18 cellular contexts compared by ENCODE assay signal in genomic region chr6:114449659-114450058, GRCh38.
DNase-seq lines count a peak whose midpoint lies in the region; ATAC-seq and TF ChIP-seq lines count a peak whose summit lies in the region.
"Had no signal": no experiment of that assay in that cellular context is flagged by ENCODE, and none has a peak within 500 bp of the region (broad histone marks: within the 10 kb centered on the region; RNA-seq: fewer than 3 reads in every experiment).

No MANE protein-coding gene starts in this region.

- H3K27ac Mint-ChIP-seq in WTC11 (0 out of 2 replicates have a peak overlapping the region, but pooled peaks have one; percentile 3), Calu3 (ENCODE audit: unreplicated experiment) (no peak overlapping the region)
- H3K27ac Mint-ChIP-seq: CD4-positive, alpha-beta memory T cell; GM23338 had no signal

- no peaks in the 10 kb centered on the region for H3K9me3 ChIP-seq in HEK293 (ENCODE audit: control insufficient read depth, insufficient read depth, low read depth, low read length)
- H3K9me3 ChIP-seq: Caco-2, HAP-1 had no signal

- H3K4me1 Mint-ChIP-seq in WTC11 (peaks cover 52% of the 10 kb centered on the region), Calu3 (ENCODE audit: low read depth, unreplicated experiment) (no peaks in the 10 kb centered on the region)
- H3K4me1 Mint-ChIP-seq: CD4-positive, alpha-beta memory T cell had no signal

- no peaks in the 10 kb centered on the region for H3K4me1 ChIP-seq in HEK293 (ENCODE audit: control insufficient read depth, insufficient read depth, low read length)
- H3K4me1 ChIP-seq: HAP-1 had no signal

- POLR2A ChIA-PET in HEK293 (lab: Yijun Ruan, JAX) (interaction anchor here (0.6 kb wide), 1 partner anchor 15 kb away, joined by 3 read pairs; no protein-coding TSS in a partner anchor), WTC11 (lab: Charles Lee) (no interaction called here)

- intact Hi-C loops in Calu3 (cut with micrococcal nuclease; ENCODE audit: unreplicated experiment), result no loop called here

- no TSS peak for BruUV-seq in Calu3 (replicated peaks; lab: Mats Ljungman, UMichigan)

- TF ChIP-seq CTCF in HEK293 (tag by site-specific recombination; IDR thresholded peaks at IDR 0.05), result no peak
- no peak for TF ChIP-seq CTCF in WTC11 (IDR thresholded peaks at IDR 0.05)
- TF ChIP-seq CTCF in Calu3 (IDR thresholded peaks at IDR 0.05; ENCODE audit: unreplicated experiment), result no peak

- H3K27me3 Mint-ChIP-seq in WTC11 (ENCODE audit: low read depth), result no peaks in the 10 kb centered on the region
- H3K27me3 Mint-ChIP-seq in Calu3 (ENCODE audit: unreplicated experiment), result no peaks in the 10 kb centered on the region
- H3K27me3 Mint-ChIP-seq: CD4-positive, alpha-beta memory T cell had no signal

- H3K9me3 Mint-ChIP-seq in WTC11 (no peaks in the 10 kb centered on the region), Calu3 (ENCODE audit: low read depth, unreplicated experiment) (no peaks in the 10 kb centered on the region)
- H3K9me3 Mint-ChIP-seq: GM23338 had no signal

- ATAC-seq in WTC11, result no peak
- ATAC-seq: GM12878, GM23338 had no signal

- H3K4me3 ChIP-seq in HEK293 (ENCODE audit: low read depth, low read length), result no peak overlapping the region
- H3K4me3 ChIP-seq: GM12878, GM23338, HAP-1 had no signal

- H3K4me3 Mint-ChIP-seq in WTC11 (no peak overlapping the region), Calu3 (ENCODE audit: low read depth, unreplicated experiment) (no peak overlapping the region)
- H3K4me3 Mint-ChIP-seq: CD4-positive, alpha-beta memory T cell; GM23338 had no signal

- H3K36me3 ChIP-seq in HEK293 (ENCODE audit: control insufficient read depth in 2 of 2, insufficient read depth in 1 of 2, low read length in 2 of 2), result no peaks in the 10 kb centered on the region
- H3K36me3 ChIP-seq: HAP-1 had no signal

- H3K27ac ChIP-seq in HEK293 (ENCODE audit: extremely low read depth, low read depth, low read length), result no peak overlapping the region

- no peaks in the 10 kb centered on the region for H3K36me3 Mint-ChIP-seq in WTC11
- H3K36me3 Mint-ChIP-seq in Calu3 (ENCODE audit: insufficient read depth, unreplicated experiment), result no peaks in the 10 kb centered on the region
- H3K36me3 Mint-ChIP-seq: CD4-positive, alpha-beta memory T cell had no signal

- CTCF ChIA-PET in HEK293 (lab: Yijun Ruan, JAX) (interaction anchor here (0.6 kb wide), 1 partner anchor 84 kb away, joined by 6 read pairs; no protein-coding TSS in a partner anchor), WTC11 (lab: Charles Lee) (no interaction called here), Calu3 (lab: Charles Lee) (no interaction called here)

- DNase-seq in NCI-H1417 treated with DMSO at 0.1 percent for 48 hours (lab: John Stamatoyannopoulos, UW) (peak; percentile 57), NCI-H69 (lab: John Stamatoyannopoulos, UW) (peak; percentile 76), WTC11 (ENCODE audit: low spot score) (no peak), SKM-1 (lab: John Stamatoyannopoulos, UW; ENCODE audit: unreplicated experiment) (no peak), Calu3 (no peak), kidney tubule cell (ENCODE audit: low spot score) (no peak)
- DNase-seq in activated naive CD4-positive, alpha-beta T cell treated with Interleukin-2 at 50 U/mL for 16 hours, result no peak
- DNase-seq: C1 segment of cervical spinal cord; Caco-2; CD4-positive, alpha-beta memory T cell; DMS 273 treated with DMSO at 0.1 percent for 48 hours; DMS79; EL; GDM1 had no signal

TF ChIP-seq in HEK293, 187 proteins besides CTCF, POLR2A, EP300 and RAD21:
- TF ChIP-seq FEZF1 (tag by site-specific recombination; IDR thresholded peaks at IDR 0.05) (peak; percentile 39; the same call in 1 of the 2 replicates), ZNF843 (tag by site-specific recombination; IDR thresholded peaks at IDR 0.05) (0 out of 2 replicates have a peak, but pooled peaks have one; percentile 24), ZBTB6 (tag by site-specific recombination; IDR thresholded peaks at IDR 0.05) (no peak), PRDM6 (tag by site-specific recombination; IDR thresholded peaks at IDR 0.05) (0 out of 2 replicates have a peak, but pooled peaks have one; percentile 26)

TF ChIP-seq in WTC11, 78 proteins besides CTCF, POLR2A, EP300 and RAD21 (continues in another document):
- TF ChIP-seq SMAD3 (CRISPR knock-in tag; IDR thresholded peaks at IDR 0.05; ENCODE audit: borderline replicate concordance), result no peak
- no peak for TF ChIP-seq HMGXB4 (CRISPR knock-in tag; IDR thresholded peaks at IDR 0.05)
- no peak for TF ChIP-seq PREB (CRISPR knock-in tag; IDR thresholded peaks at IDR 0.05; ENCODE audit: borderline replicate concordance)
- TF ChIP-seq EMX1 (CRISPR knock-in tag; IDR thresholded peaks at IDR 0.05), result no peak
- TF ChIP-seq OVOL2 (CRISPR knock-in tag; IDR thresholded peaks at IDR 0.05; ENCODE audit: borderline replicate concordance), result no peak
- no peak for TF ChIP-seq ZSCAN18 (CRISPR knock-in tag; IDR thresholded peaks at IDR 0.05)
- TF ChIP-seq AR (CRISPR knock-in tag; IDR thresholded peaks at IDR 0.05), result no peak
- no peak for TF ChIP-seq ZNF219 (CRISPR knock-in tag; IDR thresholded peaks at IDR 0.05; ENCODE audit: borderline replicate concordance)
- no peak for TF ChIP-seq ZNF317 (CRISPR knock-in tag; IDR thresholded peaks at IDR 0.05; ENCODE audit: borderline replicate concordance, low read depth)
- no peak for TF ChIP-seq MAX (CRISPR knock-in tag; IDR thresholded peaks at IDR 0.05)
- no peak for TF ChIP-seq ZNF671 (CRISPR knock-in tag; IDR thresholded peaks at IDR 0.05)
- TF ChIP-seq SP1 (CRISPR knock-in tag; conservative IDR thresholded peaks at IDR 0.05), result no peak
- no peak for TF ChIP-seq NFATC4 (CRISPR knock-in tag; IDR thresholded peaks at IDR 0.05)

Comparison
In these comparisons a context has a peak if more than half of its experiments do, and no peak if none do; other contexts are left out.
1. DNase-seq: peak in NCI-H1417 treated with DMSO at 0.1 percent for 48 hours (single experiment) and NCI-H69 (single experiment); none in WTC11 (single experiment), SKM-1 (single experiment), Calu3 (single experiment), kidney tubule cell (single experiment) and activated naive CD4-positive, alpha-beta T cell treated with Interleukin-2 at 50 U/mL for 16 hours (single experiment).